Comparison of ENCODE assay signal across 18 cellular contexts in genomic region chr11:2794947-2795346, GRCh38.
DNase-seq lines count a peak whose midpoint lies in the region; ATAC-seq, FAIRE-seq and TF ChIP-seq lines count a peak whose summit lies in the region.
"Had no signal": no experiment of that assay in that cellular context is flagged by ENCODE, and none has a peak within 500 bp of the region (broad histone marks: within the 10 kb centered on the region; RNA-seq: fewer than 3 reads in every experiment).

No MANE protein-coding gene starts in this region.

- no peak for TF ChIP-seq RAD21 in K562 (CRISPR knock-in tag; conservative IDR thresholded peaks at IDR 0.05 in 1 of 2, IDR thresholded peaks at IDR 0.05 in 1 of 2)

- DNase-seq in activated CD4-positive, alpha-beta T cell treated with anti-CD3 and anti-CD28 coated beads for 48 hours: peak; percentile 1
- no peak for DNase-seq in activated CD4-positive, alpha-beta T cell treated with anti-CD3 and anti-CD28 coated beads for 4 hours
- DNase-seq in K562 (ENCODE audit: extremely low read depth in 1 of 4, low spot score in 3 of 4) (no peak), mesenteric fat pad (ENCODE audit: low spot score) (peak; percentile 81), vagina (ENCODE audit: extremely low spot score in 2 of 2) (no peak), 8988T (no peak)
- no peak for DNase-seq in stimulated activated naive B cell treated with anti-CD40 and anti-IgM and Interleukin-4, amounts not matched to agents 10 μg/mL and 1 μg/mL and 100 μg/mL, for 72 hours
- DNase-seq: dermis blood vessel endothelial cell, DND-41, NCI-H1694, T-helper 9 cell had no signal

- peaks cover 7 to 72% of the 10 kb centered on the region in 2 experiments; a peak in 4 of 5 replicates for H3K4me1 ChIP-seq in K562 (replicated peaks in 1 of 2; ENCODE audit: control insufficient read depth in 2 of 2, insufficient read depth in 2 of 2, low read length in 2 of 2)
- H3K4me1 ChIP-seq in vagina: peaks cover 12% of the 10 kb centered on the region
- H3K4me1 ChIP-seq: SJCRH30 had no signal

- H3K36me3 ChIP-seq in K562 (ENCODE audit: control insufficient read depth, insufficient read depth, low read length): no peaks in the 10 kb centered on the region
- no peaks in the 10 kb centered on the region for H3K36me3 ChIP-seq in vagina
- H3K36me3 ChIP-seq: heart right ventricle, SJCRH30 had no signal

- TF ChIP-seq POLR2A in K562 (conservative IDR thresholded peaks at IDR 0.05) (no peak), vagina (IDR thresholded peaks at IDR 0.05) (no peak)

- peaks cover 12 to 19% of the 10 kb centered on the region in 2 donors for H3K36me3 Mint-ChIP-seq in stimulated activated naive B cell treated with anti-CD40 and anti-IgM and Interleukin-4, amounts not matched to agents 10 μg/mL and 1 μg/mL and 100 μg/mL, for 72 hours

- H4K20me1 ChIP-seq in K562 (replicated peaks; ENCODE audit: control insufficient read depth, insufficient read depth, low read length): no peaks in the 10 kb centered on the region

- BruUV-seq in K562 (replicated peaks; lab: Mats Ljungman, UMichigan): no TSS peak

- no peak overlapping the region for H3K4me3 Mint-ChIP-seq in stimulated activated naive B cell treated with anti-CD40 and anti-IgM and Interleukin-4, amounts not matched to agents 10 μg/mL and 1 μg/mL and 100 μg/mL, for 72 hours
- H3K4me3 Mint-ChIP-seq: CD8-positive, alpha-beta T cell had no signal

- peak overlapping the region; percentile 0 for H3K27ac Mint-ChIP-seq in stimulated activated naive B cell treated with anti-CD40 and anti-IgM and Interleukin-4, amounts not matched to agents 10 μg/mL and 1 μg/mL and 100 μg/mL, for 72 hours
- H3K27ac Mint-ChIP-seq: CD8-positive, alpha-beta T cell had no signal

- H3K27me3 Mint-ChIP-seq in stimulated activated naive B cell treated with anti-CD40 and anti-IgM and Interleukin-4, amounts not matched to agents 10 μg/mL and 1 μg/mL and 100 μg/mL, for 72 hours: peaks cover 5 to 28% of the 10 kb centered on the region in 2 donors

- TF ChIP-seq EP300 in K562 (IDR thresholded peaks at IDR 0.05; ENCODE audit: low read length): no peak

- peaks cover 5 to 6% of the 10 kb centered on the region in 2 donors for H3K4me1 Mint-ChIP-seq in stimulated activated naive B cell treated with anti-CD40 and anti-IgM and Interleukin-4, amounts not matched to agents 10 μg/mL and 1 μg/mL and 100 μg/mL, for 72 hours

- peaks cover 0 to 2% of the 10 kb centered on the region in 2 donors for H3K9me3 Mint-ChIP-seq in stimulated activated naive B cell treated with anti-CD40 and anti-IgM and Interleukin-4, amounts not matched to agents 10 μg/mL and 1 μg/mL and 100 μg/mL, for 72 hours
- H3K9me3 Mint-ChIP-seq: CD8-positive, alpha-beta T cell had no signal

- peaks cover 4% of the 10 kb centered on the region for H3K9me1 ChIP-seq in K562 (ENCODE audit: control insufficient read depth, insufficient read depth, low read length)

- no peak for TF ChIP-seq CTCF in K562 (IDR thresholded peaks at IDR 0.05 in 2 of 3, conservative IDR thresholded peaks at IDR 0.05 in 1 of 3; ENCODE audit: insufficient read depth in 2 of 3, low read depth in 1 of 3, low read length in 3 of 3)
- TF ChIP-seq CTCF in vagina (IDR thresholded peaks at IDR 0.05): no peak

- POLR2A ChIA-PET in K562 (lab: Yijun Ruan, JAX): interaction anchor here (1.0 kb wide), 1 partner anchor 35 kb away, joined by 3 read pairs; no protein-coding TSS in a partner anchor

- H3K4me3 ChIP-seq in K562: no peak overlapping the region
- H3K4me3 ChIP-seq in vagina: no peak overlapping the region
- H3K4me3 ChIP-seq: heart right ventricle, SJCRH30, testis had no signal

- in situ Hi-C loops in K562 (cut with MboI): no loop called here

- FAIRE-seq in K562 (lab: Jason Lieb, UNC): no peak
- FAIRE-seq: A204.1, islet of Langerhans had no signal

- H3K9me3 ChIP-seq in K562 (replicated peaks; ENCODE audit: control insufficient read depth, insufficient read depth, low read depth, low read length) (no peaks in the 10 kb centered on the region), vagina (no peaks in the 10 kb centered on the region)
- H3K9me3 ChIP-seq: heart right ventricle, SJCRH30, testis had no signal

- H3K79me2 ChIP-seq in K562 (ENCODE audit: control insufficient read depth, insufficient read depth, low read length): no peaks in the 10 kb centered on the region

- H3K9ac ChIP-seq in K562 (ENCODE audit: insufficient read depth in 1 of 2, low read depth in 2 of 2, low read length in 2 of 2): peak overlapping the region in 1 of 2 experiments; percentile 68; a peak in 1 of 4 replicates

- intact Hi-C loops in K562 (cut with micrococcal nuclease) (no loop called here), vagina (cut with DNase I) (no loop called here)

- H3K27ac ChIP-seq in K562 (ENCODE audit: extremely low read depth, low read depth, low read length): no peak overlapping the region
- no peak overlapping the region for H3K27ac ChIP-seq in vagina
- H3K27ac ChIP-seq: heart right ventricle, SJCRH30, testis had no signal

- WGBS in K562 (ENCODE audit: insufficient coverage, low coverage, missing lambda C conversion rate): 42% methylated on average over 13 of the region's 13 CpGs

- H3K27me3 ChIP-seq in K562 (ENCODE audit: control insufficient read depth in 2 of 2, insufficient read depth in 2 of 2, low read length in 2 of 2) (0 out of 5 replicates have a peak, but pooled peaks cover 0 to 5% of the 10 kb centered on the region in 2 experiments), vagina (no peaks in the 10 kb centered on the region)
- H3K27me3 ChIP-seq: SJCRH30, testis had no signal

- no peak overlapping the region for H2AFZ ChIP-seq in K562 (ENCODE audit: low read depth, low read length)

- CTCF ChIA-PET in K562 (lab: Yijun Ruan, JAX; ENCODE audit: low intra/inter-chr PET ratio): interaction anchor here (0.6 kb wide), 1 partner anchor 141 kb away, joined by 3 read pairs; no protein-coding TSS in a partner anchor

- ATAC-seq in K562: no peak
- ATAC-seq in stimulated activated naive B cell treated with anti-CD40 and anti-IgM and Interleukin-4, amounts not matched to agents 10 μg/mL and 1 μg/mL and 100 μg/mL, for 72 hours (replicated peaks): no peak
- ATAC-seq in HG03342 (IDR thresholded peaks at IDR 0.05; ENCODE audit: unreplicated experiment): no peak
- ATAC-seq: CD8-positive, alpha-beta T cell; heart right ventricle had no signal

- H3K4me2 ChIP-seq in K562 (ENCODE audit: insufficient read depth, low read length): no peak overlapping the region

TF ChIP-seq in K562, 482 proteins besides CTCF, POLR2A, EP300 and RAD21:
- TF ChIP-seq BCL6 (CRISPR knock-in tag; IDR thresholded peaks at IDR 0.05) (no peak), NFIC (IDR thresholded peaks at IDR 0.05) (peak; percentile 56), ZFP91 (CRISPR knock-in tag; IDR thresholded peaks at IDR 0.05) (no peak), ZSCAN32 (CRISPR knock-in tag; IDR thresholded peaks at IDR 0.05) (no peak), CCAR2 (IDR thresholded peaks at IDR 0.05; ENCODE audit: low read depth, low read length) (no peak), HMGN3 (IDR thresholded peaks at IDR 0.05; ENCODE audit: borderline replicate concordance, extremely low read depth, insufficient read length, low read depth, low read length) (no peak)

Comparison
In these comparisons a context has a peak if more than half of its experiments do, and no peak if none do; other contexts are left out.
1. DNase-seq: peak in activated CD4-positive, alpha-beta T cell treated with anti-CD3 and anti-CD28 coated beads for 48 hours (single experiment) and mesenteric fat pad (single experiment); none in activated CD4-positive, alpha-beta T cell treated with anti-CD3 and anti-CD28 coated beads for 4 hours (0 of 2), K562 (0 of 4), stimulated activated naive B cell treated with anti-CD40 and anti-IgM and Interleukin-4, amounts not matched to agents 10 μg/mL and 1 μg/mL and 100 μg/mL, for 72 hours (single experiment), vagina (0 of 2) and 8988T (single experiment).